15 cellular contexts compared by ENCODE assay signal in genomic region chr12:3157581-3158328, GRCh38.
DNase-seq lines count a peak whose midpoint lies in the region; ATAC-seq and TF ChIP-seq lines count a peak whose summit lies in the region.
"Had no signal": no experiment of that assay in that cellular context is flagged by ENCODE, and none has a peak within 500 bp of the region (broad histone marks: within the 10 kb centered on the region; RNA-seq: fewer than 3 reads in every experiment).

No MANE protein-coding gene starts in this region.

- no peak overlapping the region for H3K4me3 Mint-ChIP-seq in mesothelial cell of epicardium

- intact Hi-C loops in left ventricle myocardium inferior (cut with micrococcal nuclease) (no loop called here), ascending aorta (cut with DNase I) (no loop called here), uterus (cut with DNase I; ENCODE audit: low total_unique reads) (no loop called here), esophagus muscularis mucosa (cut with DNase I) (no loop called here)

- H3K4me1 Mint-ChIP-seq in mesothelial cell of epicardium, result peaks cover 43% of the 10 kb centered on the region

- TF ChIP-seq CTCF in cardiac muscle cell (IDR thresholded peaks at IDR 0.05; ENCODE audit: low read depth, low read length), result no peak
- no peak for TF ChIP-seq CTCF in left ventricle myocardium inferior (IDR thresholded peaks at IDR 0.05; ENCODE audit: borderline replicate concordance)
- TF ChIP-seq CTCF in ascending aorta (IDR thresholded peaks at IDR 0.05), result no peak
- no peak for TF ChIP-seq CTCF in mesothelial cell of epicardium (IDR thresholded peaks at IDR 0.05; ENCODE audit: unreplicated experiment)
- no peak for TF ChIP-seq CTCF in uterus (IDR thresholded peaks at IDR 0.05)
- no peak for TF ChIP-seq CTCF in upper lobe of left lung (IDR thresholded peaks at IDR 0.05)
- TF ChIP-seq CTCF in esophagus muscularis mucosa (IDR thresholded peaks at IDR 0.05), result no peak

- H3K36me3 ChIP-seq in cardiac muscle cell, result no peaks in the 10 kb centered on the region
- no peaks in the 10 kb centered on the region for H3K36me3 ChIP-seq in left ventricle myocardium inferior
- no peaks in the 10 kb centered on the region for H3K36me3 ChIP-seq in ascending aorta
- H3K36me3 ChIP-seq in uterus, result no peaks in the 10 kb centered on the region
- no peaks in the 10 kb centered on the region for H3K36me3 ChIP-seq in upper lobe of left lung
- no peaks in the 10 kb centered on the region for H3K36me3 ChIP-seq in esophagus muscularis mucosa

- H3K9me3 ChIP-seq in cardiac muscle cell (ENCODE audit: low read depth), result no peaks in the 10 kb centered on the region
- no peaks in the 10 kb centered on the region for H3K9me3 ChIP-seq in left ventricle myocardium inferior (replicated peaks)
- H3K9me3 ChIP-seq in ascending aorta, result no peaks in the 10 kb centered on the region
- no peaks in the 10 kb centered on the region for H3K9me3 ChIP-seq in uterus
- no peaks in the 10 kb centered on the region for H3K9me3 ChIP-seq in upper lobe of left lung
- no peaks in the 10 kb centered on the region for H3K9me3 ChIP-seq in esophagus muscularis mucosa

- no peak for TF ChIP-seq EP300 in upper lobe of left lung (IDR thresholded peaks at IDR 0.05)
- no peak for TF ChIP-seq EP300 in esophagus muscularis mucosa (IDR thresholded peaks at IDR 0.05)

- H3K27ac Mint-ChIP-seq in mesothelial cell of epicardium, result peak overlapping the region; percentile 64

- TF ChIP-seq POLR2A in uterus (IDR thresholded peaks at IDR 0.05) (no peak), upper lobe of left lung (IDR thresholded peaks at IDR 0.05) (no peak), esophagus muscularis mucosa (IDR thresholded peaks at IDR 0.05; ENCODE audit: low read depth) (no peak)

- DNase-seq in cardiac muscle cell (ENCODE audit: low read depth in 1 of 2, low spot score in 1 of 2), result no peak
- no peak for DNase-seq in left ventricle myocardium inferior
- DNase-seq in ascending aorta (ENCODE audit: low spot score in 2 of 2), result no peak
- no peak for DNase-seq in mesothelial cell of epicardium (ENCODE audit: low spot score in 2 of 2, unreplicated experiment in 2 of 2)
- no peak for DNase-seq in uterus
- DNase-seq in stimulated activated CD4-positive, alpha-beta T cell treated with anti-CD3 and anti-CD28 coated beads, Interleukin-4, amount 100 ng/mL, for 1 hour, result no peak
- DNase-seq in upper lobe of left lung, result no peak
- no peak for DNase-seq in esophagus muscularis mucosa (ENCODE audit: extremely low spot score)
- DNase-seq: 8988T, GDM1, HCEC 1CT, NCI-H1436 treated with DMSO at 0.1 percent for 48 hours, NCI-H2107, NCI-H774 had no signal

- H3K4me3 ChIP-seq in cardiac muscle cell (no peak overlapping the region), left ventricle myocardium inferior (no peak overlapping the region), ascending aorta (no peak overlapping the region), uterus (no peak overlapping the region), upper lobe of left lung (no peak overlapping the region), esophagus muscularis mucosa (no peak overlapping the region)

- WGBS in upper lobe of left lung, 2 donors, result 78 to 83% methylated on average over 17 of the region's 17 CpGs
- WGBS in esophagus muscularis mucosa, result 80% methylated on average over 17 of the region's 17 CpGs

- no peaks in the 10 kb centered on the region for H3K27me3 Mint-ChIP-seq in mesothelial cell of epicardium (ENCODE audit: low read depth)

- H3K4me1 ChIP-seq in cardiac muscle cell (ENCODE audit: low read depth), result peaks cover 19% of the 10 kb centered on the region
- peaks cover 83% of the 10 kb centered on the region for H3K4me1 ChIP-seq in left ventricle myocardium inferior
- peaks cover 5 to 13% of the 10 kb centered on the region in 2 donors for H3K4me1 ChIP-seq in ascending aorta
- peaks cover 0 to 11% of the 10 kb centered on the region in 2 donors for H3K4me1 ChIP-seq in uterus
- H3K4me1 ChIP-seq in upper lobe of left lung, result peaks cover 9 to 45% (median 28%) of the 10 kb centered on the region in 4 donors
- H3K4me1 ChIP-seq in esophagus muscularis mucosa, result peaks cover 19 to 37% (median 22%) of the 10 kb centered on the region in 4 donors

- ATAC-seq in upper lobe of left lung (ENCODE audit: low FRiP score in 2 of 2), result no peak
- ATAC-seq: Right ventricle myocardium inferior had no signal

- H3K27ac ChIP-seq in cardiac muscle cell, result peak overlapping the region; percentile 29
- H3K27ac ChIP-seq in left ventricle myocardium inferior (replicated peaks), result no peak overlapping the region
- H3K27ac ChIP-seq in ascending aorta, result peak overlapping the region; percentile 77 to 84
- H3K27ac ChIP-seq in uterus, result peak overlapping the region; percentile 86 to 96
- peak overlapping the region in 1 of 4 donors; percentile 79 for H3K27ac ChIP-seq in upper lobe of left lung
- H3K27ac ChIP-seq in esophagus muscularis mucosa (replicated peaks in 1 of 4), result no peak overlapping the region

- H3K27me3 ChIP-seq in cardiac muscle cell, result no peaks in the 10 kb centered on the region
- no peaks in the 10 kb centered on the region for H3K27me3 ChIP-seq in left ventricle myocardium inferior (ENCODE audit: low read depth)
- H3K27me3 ChIP-seq in ascending aorta, result no peaks in the 10 kb centered on the region
- H3K27me3 ChIP-seq in uterus, result no peaks in the 10 kb centered on the region
- no peaks in the 10 kb centered on the region for H3K27me3 ChIP-seq in upper lobe of left lung
- no peaks in the 10 kb centered on the region for H3K27me3 ChIP-seq in esophagus muscularis mucosa

- H3K36me3 Mint-ChIP-seq in mesothelial cell of epicardium, result peaks cover 5% of the 10 kb centered on the region

- H3K9me3 Mint-ChIP-seq in mesothelial cell of epicardium, result peaks cover 11% of the 10 kb centered on the region

Comparison
In these comparisons a context has a peak if more than half of its experiments do, and no peak if none do; other contexts are left out.
1. H3K27ac ChIP-seq: peak in cardiac muscle cell (single experiment), ascending aorta (2 of 2) and uterus (2 of 2); none in left ventricle myocardium inferior (single experiment) and esophagus muscularis mucosa (0 of 4).